13 cellular contexts compared by ENCODE assay signal in the genomic region with DNA sequence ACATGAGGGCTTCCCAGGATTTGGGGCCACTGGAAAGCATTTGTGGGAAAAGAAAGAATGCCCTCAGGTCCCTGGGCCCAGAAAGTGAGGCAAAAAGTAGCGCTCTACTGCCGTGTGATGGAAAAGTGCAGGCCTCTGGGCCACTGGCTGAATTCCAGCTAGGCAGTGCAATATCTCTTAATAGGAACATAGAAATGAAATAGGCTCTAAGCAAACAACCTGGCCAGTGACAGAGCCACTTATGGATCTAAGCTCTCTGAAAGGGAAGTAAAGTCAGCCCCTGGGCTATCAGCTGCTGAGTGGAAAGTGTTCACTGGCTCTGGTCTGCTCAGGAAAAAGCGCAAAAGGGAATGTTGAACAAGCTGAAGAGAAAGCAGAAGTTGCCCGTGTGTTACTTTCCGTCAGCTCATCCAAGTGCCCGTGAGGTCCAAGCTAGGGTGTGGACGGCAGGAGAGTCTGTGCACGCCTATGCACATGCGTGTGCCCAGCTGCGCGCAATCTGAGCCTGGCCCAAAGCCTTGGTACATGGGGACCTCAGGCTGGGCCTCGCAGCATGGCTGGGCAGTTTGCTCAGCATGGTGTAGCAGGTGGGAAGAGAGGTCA.
DNase-seq lines count a peak whose midpoint lies in the region; ATAC-seq and TF ChIP-seq lines count a peak whose summit lies in the region.
"Had no signal": no experiment of that assay in that cellular context is flagged by ENCODE, and none has a peak within 500 bp of the region (broad histone marks: within the 10 kb centered on the region; RNA-seq: fewer than 3 reads in every experiment).

No MANE protein-coding gene starts in this region.

- DNase-seq in NCI-H1092 treated with DMSO at 0.1 percent for 48 hours (lab: John Stamatoyannopoulos, UW), result peak; percentile 60
- DNase-seq in hepatocyte (ENCODE audit: low spot score), result no peak
- peak; percentile 73 for DNase-seq in testis
- no peak for DNase-seq in activated naive CD4-positive, alpha-beta T cell treated with anti-CD3 and anti-CD28 coated beads, Interleukin-2, amount 50 U/mL, for 16 hours
- DNase-seq: activated CD4-positive, alpha-beta memory T cell treated with anti-CD3 and anti-CD28 coated beads, Interleukin-2, amount 10 ng/mL, durations not matched to agents 7 days and 5 days; activated naive CD4-positive, alpha-beta T cell treated with anti-CD3 and anti-CD28 coated beads, Interleukin-2, amount 10 ng/mL, durations not matched to agents 7 days and 5 days; Caco-2; KG1 had no signal

- no peaks in the 10 kb centered on the region for H3K79me2 ChIP-seq in hepatocyte

- no peak for TF ChIP-seq POLR2A in testis (IDR thresholded peaks at IDR 0.05)

- H3K27me3 ChIP-seq in hepatocyte (no peaks in the 10 kb centered on the region), testis (no peaks in the 10 kb centered on the region)
- H3K27me3 ChIP-seq: dorsolateral prefrontal cortex had no signal

- H3K36me3 ChIP-seq in hepatocyte (replicated peaks; ENCODE audit: insufficient read depth, low read depth) (no peaks in the 10 kb centered on the region), testis (ENCODE audit: low read depth, missing control alignments) (no peaks in the 10 kb centered on the region)

- peak overlapping the region; percentile 8; the same call in 1 of the 2 replicates for H3K27ac ChIP-seq in VCaP
- peak overlapping the region; percentile 22 for H3K27ac ChIP-seq in hepatocyte
- H3K27ac ChIP-seq in testis, result peak overlapping the region in 1 of 2 donors; percentile 52
- H3K27ac ChIP-seq: SK-N-MC had no signal

- H3K9me2 ChIP-seq in hepatocyte (replicated peaks; ENCODE audit: insufficient read depth), result no peaks in the 10 kb centered on the region

- H2AFZ ChIP-seq in hepatocyte, result no peak overlapping the region

- no peak overlapping the region for H3K4me2 ChIP-seq in hepatocyte

- H3K4me1 ChIP-seq in hepatocyte (ENCODE audit: insufficient read depth), result peaks cover 8% of the 10 kb centered on the region
- peaks cover 20% of the 10 kb centered on the region for H3K4me1 ChIP-seq in testis
- H3K4me1 ChIP-seq: Caco-2 had no signal

- no peaks in the 10 kb centered on the region for H3K9me3 ChIP-seq in hepatocyte (ENCODE audit: low read depth)
- H3K9me3 ChIP-seq in testis, result no peaks in the 10 kb centered on the region
- H3K9me3 ChIP-seq: Caco-2 had no signal

- WGBS in hepatocyte (ENCODE audit: low lambda C conversion rate, missing lambda C conversion rate), result 87% methylated on average over 12 of the region's 12 CpGs
- WGBS in testis, 2 donors, result 50 to 56% methylated on average over 12 of the region's 12 CpGs

- TF ChIP-seq CTCF in VCaP (conservative IDR thresholded peaks at IDR 0.05) (no peak), hepatocyte (IDR thresholded peaks at IDR 0.05; ENCODE audit: poor library complexity) (no peak), testis (IDR thresholded peaks at IDR 0.05) (no peak)

- H4K20me1 ChIP-seq in hepatocyte (ENCODE audit: insufficient read depth, poor library complexity, severe bottlenecking), result no peaks in the 10 kb centered on the region

- H3K4me3 ChIP-seq in hepatocyte (no peak overlapping the region), testis (no peak overlapping the region)
- H3K4me3 ChIP-seq: dorsolateral prefrontal cortex, SK-N-MC had no signal

- intact Hi-C loops in testis (cut with DNase I; ENCODE audit: low total_unique reads), result no loop called here

- no peak for ATAC-seq in HG03354 (IDR thresholded peaks at IDR 0.05; ENCODE audit: poor library complexity, severe bottlenecking, unreplicated experiment)
- ATAC-seq in GM21526 (IDR thresholded peaks at IDR 0.05; ENCODE audit: low FRiP score, unreplicated experiment), result no peak

Comparison
In these comparisons a context has a peak if more than half of its experiments do, and no peak if none do; other contexts are left out.
1. DNase-seq: peak in NCI-H1092 treated with DMSO at 0.1 percent for 48 hours (single experiment) and testis (single experiment); none in hepatocyte (single experiment) and activated naive CD4-positive, alpha-beta T cell treated with anti-CD3 and anti-CD28 coated beads, Interleukin-2, amount 50 U/mL, for 16 hours (single experiment).